In the genomic region with DNA sequence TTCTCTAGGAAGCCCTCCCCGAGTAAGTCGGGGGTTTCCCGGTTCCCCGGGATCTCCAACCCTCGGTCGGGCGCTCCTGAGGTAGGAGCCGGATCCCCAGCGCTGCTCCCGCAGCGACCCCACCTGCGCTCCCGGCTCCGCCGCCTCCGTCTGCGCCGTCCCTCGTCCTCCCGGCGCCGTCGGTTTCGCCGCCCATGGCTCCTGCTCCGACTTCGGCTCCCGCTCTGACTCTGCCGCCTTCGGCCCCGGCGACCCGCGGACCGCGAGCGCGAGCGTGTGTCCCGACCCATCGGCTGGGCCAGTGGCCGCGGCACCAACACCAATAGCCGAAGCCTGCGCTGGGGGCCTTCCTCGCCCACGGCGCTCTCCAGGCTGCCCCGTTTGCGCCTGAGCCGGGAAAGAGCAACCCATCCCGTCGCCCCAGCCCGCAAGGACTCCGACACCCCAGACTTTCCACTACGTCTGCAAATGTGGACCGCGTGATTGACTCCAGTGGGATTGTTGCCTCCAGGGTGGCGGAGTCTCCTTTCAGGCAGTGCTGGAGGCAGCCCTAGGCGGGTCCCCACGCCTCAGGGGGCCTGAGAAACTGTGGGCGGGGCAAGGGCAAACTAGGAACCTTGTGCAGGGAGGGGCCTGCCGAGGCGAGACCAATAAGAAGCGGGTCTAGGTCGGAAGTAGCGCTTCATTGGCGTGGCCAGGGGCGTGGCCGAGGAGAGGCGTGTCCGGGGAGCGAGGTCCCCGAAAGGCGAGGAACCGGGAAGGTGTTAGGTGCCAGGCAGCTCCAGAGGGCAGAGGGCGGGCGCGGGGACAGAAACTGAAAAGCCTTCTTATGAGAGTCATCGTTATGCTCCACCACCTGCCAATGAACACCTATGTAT, we compare ENCODE assay signal across 8 cellular contexts. TPM values are rescaled to one million over a fixed set of nuclear protein-coding genes. Genes with fewer than 3 reads are reported as not detected.
DNase-seq lines count a peak whose midpoint lies in the region; TF ChIP-seq lines count a peak whose summit lies in the region.

CACTIN (minus strand) TSS at position 318 of the 878 bp plus-strand sequence; CDS start at position 290, 28 bp downstream.

- in situ Hi-C loops in G401 (cut with HindIII; ENCODE audit: low sequenced_read_pairs), result no loop called here

- peaks cover 0 to 21% of the 10 kb centered on the region in 2 experiments; a peak in 2 of 3 replicates for H3K36me3 ChIP-seq in HEK293 (ENCODE audit: control insufficient read depth in 2 of 2, insufficient read depth in 1 of 2, low read length in 2 of 2)
- H3K36me3 ChIP-seq in neuron (ENCODE audit: insufficient read depth, low read length), result peaks cover 11% of the 10 kb centered on the region
- peaks cover 0 to 37% (median 27%) of the 10 kb centered on the region in 5 donors for H3K36me3 ChIP-seq in subcutaneous abdominal adipose tissue (ENCODE audit: control insufficient read depth in 5 of 5, insufficient read depth in 5 of 5, low read length in 5 of 5)

- H3K9me3 Mint-ChIP-seq in activated naive CD4-positive, alpha-beta T cell treated with anti-CD3 and anti-CD28 coated beads for 36 hours, result no peaks in the 10 kb centered on the region

- H3K27me3 Mint-ChIP-seq in activated naive CD4-positive, alpha-beta T cell treated with anti-CD3 and anti-CD28 coated beads for 36 hours (ENCODE audit: low read depth), result no peaks in the 10 kb centered on the region

- CTCF ChIA-PET in HEK293 (lab: Yijun Ruan, JAX), result interaction anchor here (0.6 kb wide), 1 partner anchor 26 kb away, joined by 3 read pairs; no protein-coding TSS in a partner anchor
- CTCF ChIA-PET in activated naive CD4-positive, alpha-beta T cell treated with anti-CD3 and anti-CD28 coated beads for 36 hours (lab: Charles Lee), result interaction anchor here (1.2 kb wide), 1 partner anchor 66 kb away, joined by 5 read pairs; no protein-coding TSS in a partner anchor

- H2AFZ ChIP-seq in neuron (ENCODE audit: low read depth, low read length), result no peak within 1 kb of the TSS

- H3K4me3 Mint-ChIP-seq in activated naive CD4-positive, alpha-beta T cell treated with anti-CD3 and anti-CD28 coated beads for 36 hours, result peak within 1 kb of the TSS; percentile 79

- peak within 1 kb of the TSS; percentile 97 for H3K27ac ChIP-seq in HEK293 (ENCODE audit: extremely low read depth, low read depth, low read length)
- peak within 1 kb of the TSS; percentile 93 for H3K27ac ChIP-seq in subcutaneous abdominal adipose tissue (ENCODE audit: low read depth, low read length)

- peaks cover 2% of the 10 kb centered on the region for H3K36me3 Mint-ChIP-seq in activated naive CD4-positive, alpha-beta T cell treated with anti-CD3 and anti-CD28 coated beads for 36 hours (ENCODE audit: low read depth)

- intact Hi-C loops in activated naive CD4-positive, alpha-beta T cell treated with anti-CD3 and anti-CD28 coated beads for 36 hours (cut with micrococcal nuclease), result loop anchor here (1.0 to 5.0 kb wide), 7 partner anchors 54 to 441 kb away; partner anchors contain the start of genes FZR1, HMG20B, MRPL54 and ZBTB7A

- H3K4me1 Mint-ChIP-seq in activated naive CD4-positive, alpha-beta T cell treated with anti-CD3 and anti-CD28 coated beads for 36 hours (ENCODE audit: low read depth), result peaks cover 29% of the 10 kb centered on the region

- peak within 1 kb of the TSS; percentile 90 for H3K4me3 ChIP-seq in HEK293 (ENCODE audit: low read depth, low read length)
- H3K4me3 ChIP-seq in neuron (ENCODE audit: low read length), result peak within 1 kb of the TSS; percentile 89
- peak within 1 kb of the TSS; percentile 92 to 99 (median 93) for H3K4me3 ChIP-seq in subcutaneous abdominal adipose tissue (ENCODE audit: low read depth in 1 of 5, low read length in 5 of 5)

- H3K27me3 ChIP-seq in neuron (ENCODE audit: insufficient read depth, low read length), result no peaks in the 10 kb centered on the region
- no peaks in the 10 kb centered on the region for H3K27me3 ChIP-seq in subcutaneous abdominal adipose tissue (ENCODE audit: control insufficient read depth in 5 of 5, insufficient read depth in 4 of 5, low read length in 5 of 5)

- H3K9me3 ChIP-seq in HEK293 (ENCODE audit: control insufficient read depth, insufficient read depth, low read depth, low read length) (no peaks in the 10 kb centered on the region), neuron (ENCODE audit: low read length) (no peaks in the 10 kb centered on the region), subcutaneous abdominal adipose tissue (ENCODE audit: control insufficient read depth in 5 of 5, low read length in 5 of 5) (no peaks in the 10 kb centered on the region)

- H3K4me1 ChIP-seq in HEK293 (ENCODE audit: control insufficient read depth, insufficient read depth, low read length), result no peaks in the 10 kb centered on the region
- peaks cover 13% of the 10 kb centered on the region for H3K4me1 ChIP-seq in neuron (ENCODE audit: insufficient read depth, low read length)
- peaks cover 5 to 28% (median 24%) of the 10 kb centered on the region in 5 donors for H3K4me1 ChIP-seq in subcutaneous abdominal adipose tissue (ENCODE audit: control insufficient read depth in 5 of 5, insufficient read depth in 5 of 5, low read length in 5 of 5)

- H3K9ac ChIP-seq in subcutaneous abdominal adipose tissue (ENCODE audit: low read length in 5 of 5), result peak within 1 kb of the TSS; percentile 32 to 99 (median 97)

- peak within 1 kb of the TSS; percentile 98 for H3K27ac Mint-ChIP-seq in activated naive CD4-positive, alpha-beta T cell treated with anti-CD3 and anti-CD28 coated beads for 36 hours

- DNase-seq in G401 (ENCODE audit: low spot score) (peak; percentile 98), NAMALWA (ENCODE audit: low spot score) (peak; percentile 99), SK-N-DZ (ENCODE audit: low spot score) (peak; percentile 98), foreskin melanocyte (peak; percentile 93)
- DNase-seq in activated naive CD4-positive, alpha-beta T cell treated with anti-CD3 and anti-CD28 coated beads for 36 hours, result peak; percentile 99

- TF ChIP-seq CTCF in HEK293 (tag by site-specific recombination; IDR thresholded peaks at IDR 0.05), result peak; percentile 37; the same call in 1 of the 2 replicates

- POLR2A ChIA-PET in HEK293 (lab: Yijun Ruan, JAX), result interaction anchor here (0.5 to 1.3 kb wide), 3 partner anchors 26 to 329 kb away, joined by 3 read pairs; no protein-coding TSS in a partner anchor

TF ChIP-seq in HEK293, 187 proteins besides CTCF, POLR2A, EP300 and RAD21 (continues in another document):
- TF ChIP-seq ZNF792 (tag by site-specific recombination; IDR thresholded peaks at IDR 0.05), result no peak
- no peak for TF ChIP-seq SETDB1 (IDR thresholded peaks at IDR 0.05; ENCODE audit: insufficient read length, low read length)
- TF ChIP-seq, protein P1, sequence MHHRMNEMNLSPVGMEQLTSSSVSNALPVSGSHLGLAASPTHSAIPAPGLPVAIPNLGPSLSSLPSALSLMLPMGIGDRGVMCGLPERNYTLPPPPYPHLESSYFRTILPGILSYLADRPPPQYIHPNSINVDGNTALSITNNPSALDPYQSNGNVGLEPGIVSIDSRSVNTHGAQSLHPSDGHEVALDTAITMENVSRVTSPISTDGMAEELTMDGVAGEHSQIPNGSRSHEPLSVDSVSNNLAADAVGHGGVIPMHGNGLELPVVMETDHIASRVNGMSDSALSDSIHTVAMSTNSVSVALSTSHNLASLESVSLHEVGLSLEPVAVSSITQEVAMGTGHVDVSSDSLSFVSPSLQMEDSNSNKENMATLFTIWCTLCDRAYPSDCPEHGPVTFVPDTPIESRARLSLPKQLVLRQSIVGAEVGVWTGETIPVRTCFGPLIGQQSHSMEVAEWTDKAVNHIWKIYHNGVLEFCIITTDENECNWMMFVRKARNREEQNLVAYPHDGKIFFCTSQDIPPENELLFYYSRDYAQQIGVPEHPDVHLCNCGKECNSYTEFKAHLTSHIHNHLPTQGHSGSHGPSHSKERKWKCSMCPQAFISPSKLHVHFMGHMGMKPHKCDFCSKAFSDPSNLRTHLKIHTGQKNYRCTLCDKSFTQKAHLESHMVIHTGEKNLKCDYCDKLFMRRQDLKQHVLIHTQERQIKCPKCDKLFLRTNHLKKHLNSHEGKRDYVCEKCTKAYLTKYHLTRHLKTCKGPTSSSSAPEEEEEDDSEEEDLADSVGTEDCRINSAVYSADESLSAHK (tag by site-specific recombination; IDR thresholded peaks at IDR 0.05), result peak; percentile 28; the same call in 1 of the 2 replicates
- peak; percentile 74 for TF ChIP-seq ZBTB17 (tag by site-specific recombination; IDR thresholded peaks at IDR 0.05)
- TF ChIP-seq ZNF580 (tag by site-specific recombination; IDR thresholded peaks at IDR 0.05), result peak; percentile 67; the same call in 1 of the 2 replicates
- no peak for TF ChIP-seq ZNF354C (tag by site-specific recombination; IDR thresholded peaks at IDR 0.05; ENCODE audit: borderline replicate concordance, low read depth)
- TF ChIP-seq ZNF184 (tag by site-specific recombination; IDR thresholded peaks at IDR 0.05), result no peak
- no peak for TF ChIP-seq ZFP41 (tag by site-specific recombination; IDR thresholded peaks at IDR 0.05; ENCODE audit: borderline replicate concordance)
- TF ChIP-seq ZNF398 (tag by site-specific recombination; IDR thresholded peaks at IDR 0.05), result no peak
- TF ChIP-seq RBAK (tag by site-specific recombination; IDR thresholded peaks at IDR 0.05), result no peak
- no peak for TF ChIP-seq MEIS1 (CRISPR knock-in tag; IDR thresholded peaks at IDR 0.05; ENCODE audit: borderline replicate concordance)
- TF ChIP-seq ZNF626 (tag by site-specific recombination; IDR thresholded peaks at IDR 0.05), result no peak

RNA-seq across cellular contexts. Expression of gene CACTIN, which starts in this region (rescaled TPM):
- total RNA-seq in G401 (2014; rRNA removed; shearing (Covaris generic)), result 43.3 and 47.8 TPM in 2 replicates
- polyA plus RNA-seq in SK-N-DZ (2014; cell fraction: cytosol; rRNA removed), result 19.7 and 34.0 TPM in 2 replicates
- polyA plus RNA-seq in SK-N-DZ (2014; cell fraction: nucleus; rRNA removed), result 58.2 and 58.5 TPM in 2 replicates
- 10 to 100 TPM; 24.6 to 27.0 TPM for total RNA-seq in activated naive CD4-positive, alpha-beta T cell treated with anti-CD3 and anti-CD28 coated beads for 36 hours

Comparison
In these comparisons a context has a peak if more than half of its experiments do, and no peak if none do; other contexts are left out.
1. Peak in every context shown above with its lines: DNase-seq, H3K4me3 ChIP-seq and H3K27ac ChIP-seq.